Comparison of ENCODE assay signal across 21 cellular contexts in genomic region chr4:106104276-106104675, GRCh38.
"Had no signal": no experiment of that assay in that cellular context is flagged by ENCODE, and none has a peak within 500 bp of the region (broad histone marks: within the 10 kb centered on the region; RNA-seq: fewer than 3 reads in every experiment).

No MANE protein-coding gene starts in this region.

- H3K36me3 ChIP-seq: prostate gland had no signal

- H3K27me3 ChIP-seq: esophagus muscularis mucosa, foreskin keratinocyte, sigmoid colon, spleen, tibial nerve, upper lobe of left lung had no signal

- H3K4me1 ChIP-seq: esophagus muscularis mucosa, foreskin keratinocyte, prostate gland, sigmoid colon, spleen, tibial nerve, upper lobe of left lung had no signal

- H3K4me3 ChIP-seq: coronary artery, esophagus muscularis mucosa, mucosa of descending colon, prostate gland, sigmoid colon, skin epidermis, spleen, thoracic aorta, tibial nerve, upper lobe of left lung had no signal

- ATAC-seq: foreskin keratinocyte; left lobe of liver; mucosa of descending colon; naive thymus-derived CD8-positive, alpha-beta T cell; right cardiac atrium; stimulated activated memory B cell treated with anti-CD40 and anti-IgM and Interleukin-4, amounts not matched to agents 10 μg/mL and 1 μg/mL and 100 μg/mL, for 72 hours had no signal

- DNase-seq: dermis blood vessel endothelial cell; effector memory CD4-positive, alpha-beta T cell; foreskin keratinocyte; head of caudate nucleus; mesenchymal stem cell; mucosa of descending colon; naive thymus-derived CD8-positive, alpha-beta T cell; nephron progenitor cell; right cardiac atrium; sigmoid colon; spleen; stimulated activated CD4-positive, alpha-beta T cell treated with anti-CD3 and anti-CD28 coated beads, Interleukin-4, amount 100 ng/mL, for 4 hours; upper lobe of left lung had no signal

- H3K9me3 ChIP-seq: prostate gland had no signal

- H3K27ac ChIP-seq: coronary artery, esophagus muscularis mucosa, foreskin keratinocyte, prostate gland, sigmoid colon, skin epidermis, spleen, thoracic aorta, tibial nerve, upper lobe of left lung had no signal
